19 cellular contexts compared by ENCODE assay signal in genomic region chr10:102819054-102819453, GRCh38. TPM values are rescaled to one million over a fixed set of nuclear protein-coding genes. Genes with fewer than 3 reads are reported as not detected.
DNase-seq lines count a peak whose midpoint lies in the region; ATAC-seq and TF ChIP-seq lines count a peak whose summit lies in the region.
"Had no signal": no experiment of that assay in that cellular context is flagged by ENCODE, and none has a peak within 500 bp of the region (broad histone marks: within the 10 kb centered on the region; RNA-seq: fewer than 3 reads in every experiment).

No MANE protein-coding gene starts in this region.

- H3K4me1 ChIP-seq in esophagus squamous epithelium (peaks cover 19 to 49% (median 24%) of the 10 kb centered on the region in 3 donors), psoas muscle (peaks cover 27% of the 10 kb centered on the region)

- H3K27ac ChIP-seq in esophagus squamous epithelium (peak overlapping the region; percentile 34 to 85 (median 54)), psoas muscle (peak overlapping the region; percentile 46)
- H3K27ac ChIP-seq: brain microvascular endothelial cell, SK-N-MC had no signal

- no peak overlapping the region for H3K4me3 ChIP-seq in esophagus squamous epithelium
- no peak overlapping the region for H3K4me3 ChIP-seq in psoas muscle
- H3K4me3 ChIP-seq: mucosa of descending colon, SK-N-MC had no signal

- intact Hi-C loops in esophagus squamous epithelium (cut with DNase I) (no loop called here), psoas muscle (cut with DNase I) (loop anchor here in 1 of 2 donors (5.0 kb wide), 1 partner anchor 77 kb away; the partner anchor contains the start of gene WBP1L)

- DNase-seq in Ammon's horn (ENCODE audit: low spot score) (peak; percentile 38), NOMO-1 (lab: John Stamatoyannopoulos, UW; ENCODE audit: unreplicated experiment in 2 of 2) (peak; percentile 29 to 46), esophagus squamous epithelium (lab: John Stamatoyannopoulos, UW) (no peak), psoas muscle (no peak), NCI-H510A (lab: John Stamatoyannopoulos, UW) (no peak), DMS114 treated with DMSO at 0.1 percent for 48 hours (lab: John Stamatoyannopoulos, UW; ENCODE audit: unreplicated experiment) (no peak), T1000 (lab: John Stamatoyannopoulos, UW) (no peak)
- DNase-seq in activated naive CD4-positive, alpha-beta T cell treated with anti-CD3 and anti-CD28 coated beads, Interleukin-2, amount 50 U/mL, for 16 hours: no peak
- DNase-seq: ACHN; activated CD4-positive, alpha-beta T cell treated with anti-CD3 and anti-CD28 coated beads for 36 hours; brain microvascular endothelial cell; DMS79; erythroblast; mucosa of descending colon; NCI-H1417 treated with DMSO at 0.1 percent for 48 hours; NCI-H526 had no signal

- no peak for ATAC-seq in psoas muscle
- ATAC-seq: activated CD4-positive, alpha-beta T cell treated with anti-CD3 and anti-CD28 coated beads for 36 hours; mucosa of descending colon had no signal

- TF ChIP-seq CTCF in esophagus squamous epithelium (IDR thresholded peaks at IDR 0.05): no peak
- no peak for TF ChIP-seq CTCF in psoas muscle (IDR thresholded peaks at IDR 0.05)

- H3K27me3 ChIP-seq in esophagus squamous epithelium: no peaks in the 10 kb centered on the region
- no peaks in the 10 kb centered on the region for H3K27me3 ChIP-seq in psoas muscle (ENCODE audit: insufficient read depth in 3 of 3, low read length in 2 of 3)
- H3K27me3 ChIP-seq: brain microvascular endothelial cell had no signal

- 16 to 19% methylated on average over 6 of the region's 6 CpGs for WGBS in esophagus squamous epithelium, 2 donors
- WGBS in psoas muscle, 3 donors: 73 to 74% (median 74%) methylated on average over 6 of the region's 6 CpGs

- TF ChIP-seq POLR2A in esophagus squamous epithelium (IDR thresholded peaks at IDR 0.05): no peak

- H3K36me3 ChIP-seq in esophagus squamous epithelium: peaks cover 0 to 15% (median 0%) of the 10 kb centered on the region in 3 donors
- peaks cover 0 to 17% of the 10 kb centered on the region in 2 donors for H3K36me3 ChIP-seq in psoas muscle (ENCODE audit: insufficient read depth in 1 of 2, low read depth in 1 of 2)

- H3K9me3 ChIP-seq in esophagus squamous epithelium: no peaks in the 10 kb centered on the region
- no peaks in the 10 kb centered on the region for H3K9me3 ChIP-seq in psoas muscle
- H3K9me3 ChIP-seq: mucosa of descending colon had no signal

RNA-seq across cellular contexts. Expression of gene CYP17A1, which starts 18.2 kb away (rescaled TPM):
- total RNA-seq in esophagus squamous epithelium (not detected), psoas muscle (10 to 100 TPM in 1 of 4 donors, under 1 TPM in 2, not detected in 1; 0.17 to 21.1 (median 0.82) TPM)
- polyA plus RNA-seq in psoas muscle: under 1 TPM; 0.03 to 0.24 (median 0.18) TPM
- total RNA-seq: activated CD4-positive, alpha-beta T cell treated with anti-CD3 and anti-CD28 coated beads for 36 hours; activated T-helper 2 cell treated with anti-CD3 and anti-CD28 coated beads, Interferon-gamma antibody, Interleukin-2, Interleukin-4, amounts not matched to agents 10 μg/mL and 5 μg/mL and 100 μg/mL, durations not matched to agents 14 hours and 24 hours and 36 hours; HT1080 had no signal

RNA-seq across cellular contexts. Expression of gene BORCS7, which starts 35.0 kb away (rescaled TPM):
- total RNA-seq in esophagus squamous epithelium (10 to 100 TPM; 10.9 to 36.6 (median 19.7) TPM), psoas muscle (10 to 100 TPM; 13.3 to 23.9 (median 19.0) TPM)
- 10 to 100 TPM; 15.3 to 31.9 (median 31.0) TPM for polyA plus RNA-seq in psoas muscle

RNA-seq across cellular contexts. Expression of gene AS3MT, which starts 50.2 kb away (rescaled TPM):
- 1 to 10 TPM in 3 of 4 donors, under 1 TPM in 1; 0.44 to 4.4 (median 2.9) TPM for total RNA-seq in esophagus squamous epithelium
- total RNA-seq in psoas muscle: 1 to 10 TPM; 1.8 to 3.0 (median 2.0) TPM
- 1 to 10 TPM in 2 of 3 donors, under 1 TPM in 1; 0.96 to 4.9 (median 4.1) TPM for polyA plus RNA-seq in psoas muscle

Comparison
In these comparisons a context has a peak if more than half of its experiments do, and no peak if none do; other contexts are left out.
1. DNase-seq: peak in Ammon's horn (single experiment) and NOMO-1 (2 of 2); none in esophagus squamous epithelium (single experiment), psoas muscle (0 of 2), NCI-H510A (single experiment), activated naive CD4-positive, alpha-beta T cell treated with anti-CD3 and anti-CD28 coated beads, Interleukin-2, amount 50 U/mL, for 16 hours (single experiment), DMS114 treated with DMSO at 0.1 percent for 48 hours (single experiment) and T1000 (single experiment).